ENCODE assay signal across 8 cellular contexts in the genomic region with DNA sequence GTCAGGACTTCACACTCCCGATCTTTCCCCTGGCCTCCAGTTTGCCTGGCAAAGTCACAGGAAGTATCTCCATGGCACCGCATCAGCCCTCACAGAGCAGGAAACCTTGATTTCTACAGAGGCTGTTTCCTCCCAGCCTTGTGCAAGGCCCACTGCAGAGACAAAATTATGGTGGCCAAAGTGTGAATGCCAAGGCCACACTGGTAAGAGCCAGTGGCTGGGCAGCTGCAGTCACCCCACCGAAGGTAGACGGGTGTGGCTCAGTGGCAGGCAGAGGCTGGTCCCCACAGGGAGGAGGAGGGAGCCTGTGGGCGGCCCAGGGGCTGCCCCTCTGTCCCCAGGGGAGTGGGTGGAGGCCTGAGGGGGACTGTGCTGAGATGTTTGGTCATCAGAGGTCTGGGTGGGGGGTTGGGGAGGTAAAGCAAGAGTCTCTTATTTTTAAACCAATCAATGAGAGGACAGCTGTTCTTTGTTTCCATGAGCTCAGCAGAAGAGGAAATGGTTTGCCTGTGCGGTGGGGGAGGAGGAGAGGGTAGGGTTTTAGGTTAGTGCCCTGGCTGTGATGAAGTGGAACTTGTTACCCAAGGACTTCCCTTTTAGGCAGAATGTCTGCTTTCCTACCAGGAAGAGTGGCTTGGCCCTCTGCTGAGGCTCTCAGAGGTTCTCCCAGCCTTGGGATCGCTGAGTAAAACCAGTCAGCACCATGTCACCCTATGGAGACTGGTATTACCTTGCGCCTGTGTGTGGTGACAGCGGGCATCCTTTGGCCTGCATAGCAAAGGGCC. TPM values are rescaled to one million over a fixed set of nuclear protein-coding genes. Genes with fewer than 3 reads are reported as not detected.
A peak's percentile ranks its signal among the peaks of the same experiment; 100 is the strongest.
DNase-seq lines count a peak whose midpoint lies in the region; ATAC-seq and TF ChIP-seq lines count a peak whose summit lies in the region.

No MANE protein-coding gene starts in this region.

- TF ChIP-seq CTCF in GM20000 (IDR thresholded peaks at IDR 0.05; ENCODE audit: extremely low read depth, missing control alignments) (no peak), body of pancreas (IDR thresholded peaks at IDR 0.05) (peak in 3 of 7 experiments; percentile 8 to 37 (median 20))

- H3K9me3 Mint-ChIP-seq in T-helper 1 cell treated with Interleukin-12 subunit alpha and Interleukin-12 subunit beta and Interleukin-4 antibody, amounts not matched to agents 30 μg/mL and 1 μg/mL, for 36 hours = no peaks in the 10 kb centered on the region
- peaks cover 5 to 9% of the 10 kb centered on the region in 2 donors for H3K9me3 Mint-ChIP-seq in stimulated activated naive B cell treated with anti-CD40 and anti-IgM and Interleukin-4, amounts not matched to agents 10 μg/mL and 1 μg/mL and 100 μg/mL, for 72 hours

- peaks cover 62% of the 10 kb centered on the region for H3K4me1 Mint-ChIP-seq in T-helper 1 cell treated with Interleukin-12 subunit alpha and Interleukin-12 subunit beta and Interleukin-4 antibody, amounts not matched to agents 30 μg/mL and 1 μg/mL, for 36 hours (ENCODE audit: low read depth)
- peaks cover 78 to 92% of the 10 kb centered on the region in 2 donors for H3K4me1 Mint-ChIP-seq in stimulated activated naive B cell treated with anti-CD40 and anti-IgM and Interleukin-4, amounts not matched to agents 10 μg/mL and 1 μg/mL and 100 μg/mL, for 72 hours

- H3K4me3 ChIP-seq in body of pancreas = no peak overlapping the region

- no peaks in the 10 kb centered on the region for H3K36me3 ChIP-seq in body of pancreas (replicated peaks in 1 of 2; ENCODE audit: insufficient read depth in 1 of 2, low read depth in 2 of 2)

- no peaks in the 10 kb centered on the region for H3K27me3 ChIP-seq in body of pancreas

- peaks cover 92% of the 10 kb centered on the region for H3K4me1 ChIP-seq in body of pancreas

- ATAC-seq in HG03571 (IDR thresholded peaks at IDR 0.05; ENCODE audit: unreplicated experiment) = peak; percentile 45
- ATAC-seq in body of pancreas = no peak
- peak; percentile 51 to 59 for ATAC-seq in stimulated activated naive B cell treated with anti-CD40 and anti-IgM and Interleukin-4, amounts not matched to agents 10 μg/mL and 1 μg/mL and 100 μg/mL, for 72 hours (replicated peaks)

- no peaks in the 10 kb centered on the region for H3K27me3 Mint-ChIP-seq in T-helper 1 cell treated with Interleukin-12 subunit alpha and Interleukin-12 subunit beta and Interleukin-4 antibody, amounts not matched to agents 30 μg/mL and 1 μg/mL, for 36 hours (ENCODE audit: low read depth)
- H3K27me3 Mint-ChIP-seq in stimulated activated naive B cell treated with anti-CD40 and anti-IgM and Interleukin-4, amounts not matched to agents 10 μg/mL and 1 μg/mL and 100 μg/mL, for 72 hours = no peaks in the 10 kb centered on the region

- peak in 2 of 3 donors; percentile 11 to 50 for TF ChIP-seq POLR2A in body of pancreas (IDR thresholded peaks at IDR 0.05)

- no peaks in the 10 kb centered on the region for H3K9me3 ChIP-seq in body of pancreas

- DNase-seq in DMS153 (lab: John Stamatoyannopoulos, UW) = peak; percentile 96
- peak; percentile 86 for DNase-seq in GM20000 (ENCODE audit: low spot score)
- peak; percentile 49 to 87 (median 58) for DNase-seq in body of pancreas
- peak; percentile 57 for DNase-seq in midbrain (lab: John Stamatoyannopoulos, UW)
- DNase-seq in stimulated activated naive B cell treated with anti-CD40 and anti-IgM and Interleukin-4, amounts not matched to agents 10 μg/mL and 1 μg/mL and 100 μg/mL, for 72 hours = peak; percentile 98
- no peak for DNase-seq in SW 1271 (lab: John Stamatoyannopoulos, UW)

- 33 to 47% methylated on average over 8 to 9 of the region's 9 CpGs for WGBS in body of pancreas, 2 donors

- peak overlapping the region; percentile 60 for H3K4me3 Mint-ChIP-seq in T-helper 1 cell treated with Interleukin-12 subunit alpha and Interleukin-12 subunit beta and Interleukin-4 antibody, amounts not matched to agents 30 μg/mL and 1 μg/mL, for 36 hours
- H3K4me3 Mint-ChIP-seq in stimulated activated naive B cell treated with anti-CD40 and anti-IgM and Interleukin-4, amounts not matched to agents 10 μg/mL and 1 μg/mL and 100 μg/mL, for 72 hours = peak overlapping the region; percentile 77 to 79

- intact Hi-C loops in body of pancreas (cut with DNase I) = no loop called here

- H3K27ac ChIP-seq in body of pancreas = peak overlapping the region; percentile 96 to 98 (median 97)

- peak overlapping the region; percentile 99 for H3K27ac Mint-ChIP-seq in T-helper 1 cell treated with Interleukin-12 subunit alpha and Interleukin-12 subunit beta and Interleukin-4 antibody, amounts not matched to agents 30 μg/mL and 1 μg/mL, for 36 hours
- H3K27ac Mint-ChIP-seq in stimulated activated naive B cell treated with anti-CD40 and anti-IgM and Interleukin-4, amounts not matched to agents 10 μg/mL and 1 μg/mL and 100 μg/mL, for 72 hours = peak overlapping the region; percentile 100

- H3K36me3 Mint-ChIP-seq in T-helper 1 cell treated with Interleukin-12 subunit alpha and Interleukin-12 subunit beta and Interleukin-4 antibody, amounts not matched to agents 30 μg/mL and 1 μg/mL, for 36 hours (ENCODE audit: low read depth) = peaks cover 2% of the 10 kb centered on the region
- H3K36me3 Mint-ChIP-seq in stimulated activated naive B cell treated with anti-CD40 and anti-IgM and Interleukin-4, amounts not matched to agents 10 μg/mL and 1 μg/mL and 100 μg/mL, for 72 hours = peaks cover 0 to 19% of the 10 kb centered on the region in 2 donors

RNA-seq across cellular contexts. Expression of gene BTG2, which starts 18.0 kb away (rescaled TPM):
- total RNA-seq in body of pancreas = 100 to 1,000 TPM; 122 to 160 TPM

RNA-seq across cellular contexts. Expression of gene CHIT1, which starts 57.8 kb away (rescaled TPM):
- total RNA-seq in body of pancreas = under 1 TPM in 1 of 2 donors, not detected in 1; 0.26 TPM

Comparison
In these comparisons a context has a peak if more than half of its experiments do, and no peak if none do; other contexts are left out.
1. DNase-seq: peak in DMS153 (single experiment), GM20000 (single experiment), body of pancreas (4 of 4), midbrain (single experiment) and stimulated activated naive B cell treated with anti-CD40 and anti-IgM and Interleukin-4, amounts not matched to agents 10 μg/mL and 1 μg/mL and 100 μg/mL, for 72 hours (single experiment); none in SW 1271 (0 of 2).